In genomic region chr1:189859385-189859977, GRCh38 we compare ENCODE assay signal across 1 cellular context.
TF ChIP-seq lines count a peak whose summit lies in the region.

No MANE protein-coding gene starts in this region.

TF ChIP-seq in GM23338, 12 proteins besides CTCF, POLR2A, EP300 and RAD21 (continued from another document):
- no peak for TF ChIP-seq REST (IDR thresholded peaks at IDR 0.05; ENCODE audit: unreplicated experiment)
- no peak for TF ChIP-seq CREB1 (CRISPR knock-in tag; IDR thresholded peaks at IDR 0.05; ENCODE audit: low read depth)
- TF ChIP-seq ZNF331 (CRISPR knock-in tag; IDR thresholded peaks at IDR 0.05; ENCODE audit: low read depth): no peak
